ENCODE assay signal across 1 cellular context in the genomic region with DNA sequence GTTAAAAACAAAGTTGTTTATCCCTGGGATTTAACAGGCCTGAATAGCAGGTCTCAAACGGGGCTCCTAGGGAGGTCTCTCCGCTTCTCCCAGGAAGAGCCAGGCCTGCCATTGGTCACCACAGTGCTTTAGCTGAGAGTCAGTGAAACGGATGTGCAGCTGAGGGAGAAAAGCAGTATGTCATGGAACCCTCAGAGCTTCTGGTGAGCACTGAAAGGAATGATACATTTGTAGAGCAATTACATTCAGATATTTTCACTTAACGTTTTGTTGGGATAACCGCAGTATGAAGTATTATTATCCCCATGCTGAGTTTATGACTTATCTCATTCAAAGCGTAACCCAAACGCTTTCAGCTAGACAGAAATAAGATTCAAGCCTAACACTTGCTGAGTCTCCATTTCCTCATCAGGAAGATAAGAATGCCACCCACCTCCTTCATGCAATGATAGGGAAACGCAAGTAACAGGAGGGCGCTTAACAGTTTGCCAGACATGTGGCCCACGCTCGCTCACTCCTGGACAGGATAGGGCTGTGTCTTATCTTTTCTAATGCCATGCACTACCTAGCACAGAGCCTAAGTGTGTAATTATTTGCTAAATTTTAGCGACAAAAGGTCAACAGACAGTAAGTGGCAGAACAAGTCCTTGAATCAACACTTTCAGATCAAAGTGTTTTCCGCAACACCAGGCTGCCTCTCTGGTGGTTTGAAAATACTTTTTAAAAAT.
TF ChIP-seq lines count a peak whose summit lies in the region.

No MANE protein-coding gene starts in this region.

TF ChIP-seq in K562, 482 proteins besides CTCF, POLR2A, EP300 and RAD21 (continues in another document):
- TF ChIP-seq, protein P1, sequence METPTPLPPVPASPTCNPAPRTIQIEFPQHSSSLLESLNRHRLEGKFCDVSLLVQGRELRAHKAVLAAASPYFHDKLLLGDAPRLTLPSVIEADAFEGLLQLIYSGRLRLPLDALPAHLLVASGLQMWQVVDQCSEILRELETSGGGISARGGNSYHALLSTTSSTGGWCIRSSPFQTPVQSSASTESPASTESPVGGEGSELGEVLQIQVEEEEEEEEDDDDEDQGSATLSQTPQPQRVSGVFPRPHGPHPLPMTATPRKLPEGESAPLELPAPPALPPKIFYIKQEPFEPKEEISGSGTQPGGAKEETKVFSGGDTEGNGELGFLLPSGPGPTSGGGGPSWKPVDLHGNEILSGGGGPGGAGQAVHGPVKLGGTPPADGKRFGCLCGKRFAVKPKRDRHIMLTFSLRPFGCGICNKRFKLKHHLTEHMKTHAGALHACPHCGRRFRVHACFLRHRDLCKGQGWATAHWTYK (CRISPR knock-in tag; IDR thresholded peaks at IDR 0.05): no peak
- TF ChIP-seq RBM22 (IDR thresholded peaks at IDR 0.05; ENCODE audit: low read depth, low read length, poor library complexity, severe bottlenecking) (no peak), DMBX1 (CRISPR knock-in tag; IDR thresholded peaks at IDR 0.05; ENCODE audit: borderline replicate concordance) (0 out of 2 replicates have a peak, but pooled peaks have one; percentile 25), POLR2B (IDR thresholded peaks at IDR 0.05; ENCODE audit: low read depth, partially characterized antibody) (no peak), NR2F6 (CRISPR knock-in tag; IDR thresholded peaks at IDR 0.05) (no peak), ETV6 (IDR thresholded peaks at IDR 0.05; ENCODE audit: borderline replicate concordance in 1 of 2, low read depth in 2 of 2, low read length in 1 of 2) (no peak), ETV6 (CRISPR knock-in tag; IDR thresholded peaks at IDR 0.05; ENCODE audit: borderline replicate concordance) (no peak), RCOR1 (IDR thresholded peaks at IDR 0.05; ENCODE audit: borderline replicate concordance in 1 of 2, low read depth in 2 of 2, low read length in 2 of 2) (0 out of 4 replicates have a peak, but pooled peaks of 1 of the 2 experiments have one; percentile 16), FIP1L1 (IDR thresholded peaks at IDR 0.05; ENCODE audit: low read depth, low read length, poor library complexity, severe bottlenecking) (no peak), MYBL2 (IDR thresholded peaks at IDR 0.05; ENCODE audit: low read depth) (no peak), MYBL2 (CRISPR knock-in tag; IDR thresholded peaks at IDR 0.05; ENCODE audit: borderline replicate concordance) (no peak), SMARCA4 (IDR thresholded peaks at IDR 0.05) (0 out of 2 replicates have a peak, but pooled peaks have one; percentile 30), CEBPG (CRISPR knock-in tag; IDR thresholded peaks at IDR 0.05) (peak; percentile 22; the same call in 1 of the 2 replicates), CEBPG (tag; conservative IDR thresholded peaks at IDR 0.05 in 1 of 2, IDR thresholded peaks at IDR 0.05 in 1 of 2) (no peak), SRSF9 (IDR thresholded peaks at IDR 0.05; ENCODE audit: borderline replicate concordance, low read depth, low read length) (no peak), PHB2 (IDR thresholded peaks at IDR 0.05; ENCODE audit: low read depth) (no peak), ZNF584 (CRISPR knock-in tag; IDR thresholded peaks at IDR 0.05; ENCODE audit: low read depth) (0 out of 2 replicates have a peak, but pooled peaks have one; percentile 47), ZEB2 (IDR thresholded peaks at IDR 0.05) (no peak), SIRT6 (IDR thresholded peaks at IDR 0.05; ENCODE audit: low read depth, low read length) (no peak), ZNF586 (CRISPR knock-in tag; conservative IDR thresholded peaks at IDR 0.05) (no peak), SOX6 (IDR thresholded peaks at IDR 0.05) (no peak), MTA1 (IDR thresholded peaks at IDR 0.05; ENCODE audit: borderline replicate concordance) (no peak), SP2 (IDR thresholded peaks at IDR 0.05; ENCODE audit: extremely low read depth, low read depth, low read length, poor library complexity, severe bottlenecking) (no peak), MYC (IDR thresholded peaks at IDR 0.05; ENCODE audit: low read depth, low read length) (peak; percentile 41; the same call in 1 of the 2 replicates), MYC (CRISPR knock-in tag; IDR thresholded peaks at IDR 0.05; ENCODE audit: borderline replicate concordance, low read depth) (no peak), TEAD4 (IDR thresholded peaks at IDR 0.05; ENCODE audit: low read length) (peak; percentile 39; the same call in 1 of the 2 replicates), TEAD4 (CRISPR knock-in tag; IDR thresholded peaks at IDR 0.05; ENCODE audit: borderline replicate concordance) (no peak), SMARCE1 (IDR thresholded peaks at IDR 0.05) (peak; percentile 22; the same call in 1 of the 2 replicates), GATAD2A (IDR thresholded peaks at IDR 0.05) (no peak), CEBPB (tag; IDR thresholded peaks at IDR 0.05) (no peak), MYNN (IDR thresholded peaks at IDR 0.05) (peak; percentile 52; the same call in 1 of the 2 replicates), MYNN (CRISPR knock-in tag; IDR thresholded peaks at IDR 0.05) (no peak), CREM (IDR thresholded peaks at IDR 0.05; ENCODE audit: low read depth) (peak; percentile 44; the same call in 1 of the 2 replicates), ZNF551 (CRISPR knock-in tag; IDR thresholded peaks at IDR 0.05) (no peak), POLR2AphosphoS2 (IDR thresholded peaks at IDR 0.05; ENCODE audit: low read length) (no peak), SP1 (CRISPR knock-in tag; IDR thresholded peaks at IDR 0.05) (no peak), MIER1 (IDR thresholded peaks at IDR 0.05; ENCODE audit: low read depth) (no peak), OTX1 (CRISPR knock-in tag; IDR thresholded peaks at IDR 0.05) (no peak), SAFB (IDR thresholded peaks at IDR 0.05; ENCODE audit: borderline replicate concordance, low read depth, low read length) (no peak), HOXB6 (CRISPR knock-in tag; IDR thresholded peaks at IDR 0.05; ENCODE audit: borderline replicate concordance) (no peak), CBX1 (IDR thresholded peaks at IDR 0.05; ENCODE audit: low read depth) (no peak), HDAC2 (IDR thresholded peaks at IDR 0.05) (no peak), NFYB (IDR thresholded peaks at IDR 0.05; ENCODE audit: extremely low read depth, insufficient read length) (no peak), BRD4 (IDR thresholded peaks at IDR 0.05) (no peak), FOXJ3 (CRISPR knock-in tag; IDR thresholded peaks at IDR 0.05) (no peak), DPF2 (IDR thresholded peaks at IDR 0.05) (peak; percentile 56), EGR1 (conservative IDR thresholded peaks at IDR 0.05) (peak; percentile 85)
- TF ChIP-seq, protein P2, sequence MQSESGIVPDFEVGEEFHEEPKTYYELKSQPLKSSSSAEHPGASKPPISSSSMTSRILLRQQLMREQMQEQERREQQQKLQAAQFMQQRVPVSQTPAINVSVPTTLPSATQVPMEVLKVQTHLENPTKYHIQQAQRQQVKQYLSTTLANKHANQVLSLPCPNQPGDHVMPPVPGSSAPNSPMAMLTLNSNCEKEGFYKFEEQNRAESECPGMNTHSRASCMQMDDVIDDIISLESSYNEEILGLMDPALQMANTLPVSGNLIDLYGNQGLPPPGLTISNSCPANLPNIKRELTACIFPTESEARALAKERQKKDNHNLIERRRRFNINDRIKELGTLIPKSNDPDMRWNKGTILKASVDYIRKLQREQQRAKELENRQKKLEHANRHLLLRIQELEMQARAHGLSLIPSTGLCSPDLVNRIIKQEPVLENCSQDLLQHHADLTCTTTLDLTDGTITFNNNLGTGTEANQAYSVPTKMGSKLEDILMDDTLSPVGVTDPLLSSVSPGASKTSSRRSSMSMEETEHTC (IDR thresholded peaks at IDR 0.05): no peak
- TF ChIP-seq, protein P3, sequence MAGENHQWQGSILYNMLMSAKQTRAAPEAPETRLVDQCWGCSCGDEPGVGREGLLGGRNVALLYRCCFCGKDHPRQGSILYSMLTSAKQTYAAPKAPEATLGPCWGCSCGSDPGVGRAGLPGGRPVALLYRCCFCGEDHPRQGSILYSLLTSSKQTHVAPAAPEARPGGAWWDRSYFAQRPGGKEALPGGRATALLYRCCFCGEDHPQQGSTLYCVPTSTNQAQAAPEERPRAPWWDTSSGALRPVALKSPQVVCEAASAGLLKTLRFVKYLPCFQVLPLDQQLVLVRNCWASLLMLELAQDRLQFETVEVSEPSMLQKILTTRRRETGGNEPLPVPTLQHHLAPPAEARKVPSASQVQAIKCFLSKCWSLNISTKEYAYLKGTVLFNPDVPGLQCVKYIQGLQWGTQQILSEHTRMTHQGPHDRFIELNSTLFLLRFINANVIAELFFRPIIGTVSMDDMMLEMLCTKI (IDR thresholded peaks at IDR 0.05; ENCODE audit: partially characterized antibody): no peak
- TF ChIP-seq, protein P4, sequence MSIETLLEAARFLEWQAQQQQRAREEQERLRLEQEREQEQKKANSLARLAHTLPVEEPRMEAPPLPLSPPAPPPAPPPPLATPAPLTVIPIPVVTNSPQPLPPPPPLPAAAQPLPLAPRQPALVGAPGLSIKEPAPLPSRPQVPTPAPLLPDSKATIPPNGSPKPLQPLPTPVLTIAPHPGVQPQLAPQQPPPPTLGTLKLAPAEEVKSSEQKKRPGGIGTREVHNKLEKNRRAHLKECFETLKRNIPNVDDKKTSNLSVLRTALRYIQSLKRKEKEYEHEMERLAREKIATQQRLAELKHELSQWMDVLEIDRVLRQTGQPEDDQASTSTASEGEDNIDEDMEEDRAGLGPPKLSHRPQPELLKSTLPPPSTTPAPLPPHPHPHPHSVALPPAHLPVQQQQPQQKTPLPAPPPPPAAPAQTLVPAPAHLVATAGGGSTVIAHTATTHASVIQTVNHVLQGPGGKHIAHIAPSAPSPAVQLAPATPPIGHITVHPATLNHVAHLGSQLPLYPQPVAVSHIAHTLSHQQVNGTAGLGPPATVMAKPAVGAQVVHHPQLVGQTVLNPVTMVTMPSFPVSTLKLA (conservative IDR thresholded peaks at IDR 0.05): 0 out of 4 replicates have a peak, but pooled peaks of 1 of the 2 experiments have one; percentile 11
- TF ChIP-seq, protein P5, sequence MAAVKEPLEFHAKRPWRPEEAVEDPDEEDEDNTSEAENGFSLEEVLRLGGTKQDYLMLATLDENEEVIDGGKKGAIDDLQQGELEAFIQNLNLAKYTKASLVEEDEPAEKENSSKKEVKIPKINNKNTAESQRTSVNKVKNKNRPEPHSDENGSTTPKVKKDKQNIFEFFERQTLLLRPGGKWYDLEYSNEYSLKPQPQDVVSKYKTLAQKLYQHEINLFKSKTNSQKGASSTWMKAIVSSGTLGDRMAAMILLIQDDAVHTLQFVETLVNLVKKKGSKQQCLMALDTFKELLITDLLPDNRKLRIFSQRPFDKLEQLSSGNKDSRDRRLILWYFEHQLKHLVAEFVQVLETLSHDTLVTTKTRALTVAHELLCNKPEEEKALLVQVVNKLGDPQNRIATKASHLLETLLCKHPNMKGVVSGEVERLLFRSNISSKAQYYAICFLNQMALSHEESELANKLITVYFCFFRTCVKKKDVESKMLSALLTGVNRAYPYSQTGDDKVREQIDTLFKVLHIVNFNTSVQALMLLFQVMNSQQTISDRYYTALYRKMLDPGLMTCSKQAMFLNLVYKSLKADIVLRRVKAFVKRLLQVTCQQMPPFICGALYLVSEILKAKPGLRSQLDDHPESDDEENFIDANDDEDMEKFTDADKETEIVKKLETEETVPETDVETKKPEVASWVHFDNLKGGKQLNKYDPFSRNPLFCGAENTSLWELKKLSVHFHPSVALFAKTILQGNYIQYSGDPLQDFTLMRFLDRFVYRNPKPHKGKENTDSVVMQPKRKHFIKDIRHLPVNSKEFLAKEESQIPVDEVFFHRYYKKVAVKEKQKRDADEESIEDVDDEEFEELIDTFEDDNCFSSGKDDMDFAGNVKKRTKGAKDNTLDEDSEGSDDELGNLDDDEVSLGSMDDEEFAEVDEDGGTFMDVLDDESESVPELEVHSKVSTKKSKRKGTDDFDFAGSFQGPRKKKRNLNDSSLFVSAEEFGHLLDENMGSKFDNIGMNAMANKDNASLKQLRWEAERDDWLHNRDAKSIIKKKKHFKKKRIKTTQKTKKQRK (IDR thresholded peaks at IDR 0.05; ENCODE audit: borderline replicate concordance, low read depth, low read length): no peak
- TF ChIP-seq, protein P6, sequence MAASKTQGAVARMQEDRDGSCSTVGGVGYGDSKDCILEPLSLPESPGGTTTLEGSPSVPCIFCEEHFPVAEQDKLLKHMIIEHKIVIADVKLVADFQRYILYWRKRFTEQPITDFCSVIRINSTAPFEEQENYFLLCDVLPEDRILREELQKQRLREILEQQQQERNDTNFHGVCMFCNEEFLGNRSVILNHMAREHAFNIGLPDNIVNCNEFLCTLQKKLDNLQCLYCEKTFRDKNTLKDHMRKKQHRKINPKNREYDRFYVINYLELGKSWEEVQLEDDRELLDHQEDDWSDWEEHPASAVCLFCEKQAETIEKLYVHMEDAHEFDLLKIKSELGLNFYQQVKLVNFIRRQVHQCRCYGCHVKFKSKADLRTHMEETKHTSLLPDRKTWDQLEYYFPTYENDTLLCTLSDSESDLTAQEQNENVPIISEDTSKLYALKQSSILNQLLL (CRISPR knock-in tag; IDR thresholded peaks at IDR 0.05; ENCODE audit: borderline replicate concordance): no peak
- TF ChIP-seq, protein P7, sequence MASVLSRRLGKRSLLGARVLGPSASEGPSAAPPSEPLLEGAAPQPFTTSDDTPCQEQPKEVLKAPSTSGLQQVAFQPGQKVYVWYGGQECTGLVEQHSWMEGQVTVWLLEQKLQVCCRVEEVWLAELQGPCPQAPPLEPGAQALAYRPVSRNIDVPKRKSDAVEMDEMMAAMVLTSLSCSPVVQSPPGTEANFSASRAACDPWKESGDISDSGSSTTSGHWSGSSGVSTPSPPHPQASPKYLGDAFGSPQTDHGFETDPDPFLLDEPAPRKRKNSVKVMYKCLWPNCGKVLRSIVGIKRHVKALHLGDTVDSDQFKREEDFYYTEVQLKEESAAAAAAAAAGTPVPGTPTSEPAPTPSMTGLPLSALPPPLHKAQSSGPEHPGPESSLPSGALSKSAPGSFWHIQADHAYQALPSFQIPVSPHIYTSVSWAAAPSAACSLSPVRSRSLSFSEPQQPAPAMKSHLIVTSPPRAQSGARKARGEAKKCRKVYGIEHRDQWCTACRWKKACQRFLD (CRISPR knock-in tag; IDR thresholded peaks at IDR 0.05): no peak
- TF ChIP-seq, protein P8, sequence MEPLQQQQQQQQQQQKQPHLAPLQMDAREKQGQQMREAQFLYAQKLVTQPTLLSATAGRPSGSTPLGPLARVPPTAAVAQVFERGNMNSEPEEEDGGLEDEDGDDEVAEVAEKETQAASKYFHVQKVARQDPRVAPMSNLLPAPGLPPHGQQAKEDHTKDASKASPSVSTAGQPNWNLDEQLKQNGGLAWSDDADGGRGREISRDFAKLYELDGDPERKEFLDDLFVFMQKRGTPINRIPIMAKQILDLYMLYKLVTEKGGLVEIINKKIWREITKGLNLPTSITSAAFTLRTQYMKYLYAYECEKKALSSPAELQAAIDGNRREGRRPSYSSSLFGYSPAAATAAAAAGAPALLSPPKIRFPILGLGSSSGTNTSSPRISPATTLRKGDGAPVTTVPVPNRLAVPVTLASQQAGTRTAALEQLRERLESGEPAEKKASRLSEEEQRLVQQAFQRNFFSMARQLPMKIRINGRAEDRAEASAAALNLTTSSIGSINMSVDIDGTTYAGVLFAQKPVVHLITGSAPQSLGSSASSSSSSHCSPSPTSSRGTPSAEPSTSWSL (CRISPR knock-in tag; IDR thresholded peaks at IDR 0.05; ENCODE audit: borderline replicate concordance): no peak
- TF ChIP-seq, protein P9, sequence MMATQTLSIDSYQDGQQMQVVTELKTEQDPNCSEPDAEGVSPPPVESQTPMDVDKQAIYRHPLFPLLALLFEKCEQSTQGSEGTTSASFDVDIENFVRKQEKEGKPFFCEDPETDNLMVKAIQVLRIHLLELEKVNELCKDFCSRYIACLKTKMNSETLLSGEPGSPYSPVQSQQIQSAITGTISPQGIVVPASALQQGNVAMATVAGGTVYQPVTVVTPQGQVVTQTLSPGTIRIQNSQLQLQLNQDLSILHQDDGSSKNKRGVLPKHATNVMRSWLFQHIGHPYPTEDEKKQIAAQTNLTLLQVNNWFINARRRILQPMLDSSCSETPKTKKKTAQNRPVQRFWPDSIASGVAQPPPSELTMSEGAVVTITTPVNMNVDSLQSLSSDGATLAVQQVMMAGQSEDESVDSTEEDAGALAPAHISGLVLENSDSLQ (IDR thresholded peaks at IDR 0.05): no peak
